Comparison of ENCODE assay signal across 20 cellular contexts in genomic region chr4:66694716-66695115, GRCh38.
"Had no signal": no experiment of that assay in that cellular context is flagged by ENCODE, and none has a peak within 500 bp of the region (broad histone marks: within the 10 kb centered on the region; RNA-seq: fewer than 3 reads in every experiment).

No MANE protein-coding gene starts in this region.

- H3K27ac ChIP-seq: dorsolateral prefrontal cortex, gastrocnemius medialis, heart right ventricle, psoas muscle, right lobe of liver, tibial artery, upper lobe of left lung, uterus had no signal

- FAIRE-seq: islet of Langerhans had no signal

- H3K4me1 ChIP-seq: gastrocnemius medialis, heart right ventricle, psoas muscle, right lobe of liver, tibial artery, upper lobe of left lung, uterus had no signal

- ATAC-seq: esophagus mucosa; gastrocnemius medialis; heart right ventricle; naive thymus-derived CD4-positive, alpha-beta T cell; psoas muscle; right lobe of liver; stimulated activated effector memory CD8-positive, alpha-beta T cell treated with anti-CD3 and anti-CD28 coated beads, Interleukin-12 subunit alpha, Interleukin-12 subunit beta, amount 100 ng/mL, for 72 hours; stimulated activated naive CD8-positive, alpha-beta T cell treated with anti-CD3 and anti-CD28 coated beads, Interleukin-15, Interleukin-2, amounts not matched to agents 100 U/mL and 50 U/mL, for 24 hours had no signal

- H3K27me3 ChIP-seq: dorsolateral prefrontal cortex, gastrocnemius medialis, heart right ventricle, right lobe of liver, tibial artery, upper lobe of left lung, uterus had no signal

- H3K4me3 ChIP-seq: dorsolateral prefrontal cortex, gastrocnemius medialis, heart right ventricle, psoas muscle, right lobe of liver, tibial artery, upper lobe of left lung, uterus had no signal

- H3K9me3 ChIP-seq: gastrocnemius medialis, right lobe of liver, upper lobe of left lung, uterus had no signal

- DNase-seq: dorsolateral prefrontal cortex; effector CD8-positive, alpha-beta T cell; gastrocnemius medialis; heart right ventricle; hypothalamus; kidney glomerular epithelial cell; naive thymus-derived CD4-positive, alpha-beta T cell; nephron progenitor cell; psoas muscle; retina; right lobe of liver; stimulated activated CD4-positive, alpha-beta T cell treated with anti-CD3 and anti-CD28 coated beads, Interleukin-4, amount 100 ng/mL, for 1 hour; stimulated activated CD8-positive, alpha-beta memory T cell treated with anti-CD3 and anti-CD28 coated beads, Interleukin-4, amount 100 ng/mL, for 48 hours; stimulated activated naive CD8-positive, alpha-beta T cell treated with anti-CD3 and anti-CD28 coated beads, Interleukin-15, Interleukin-2, amounts not matched to agents 100 U/mL and 50 U/mL, for 24 hours; tibial artery; uterus had no signal

- H3K36me3 ChIP-seq: gastrocnemius medialis, heart right ventricle, right lobe of liver, tibial artery, upper lobe of left lung, uterus had no signal
